ENCODE assay signal across 8 cellular contexts in genomic region chr1:176880954-176881595, GRCh38.
DNase-seq lines count a peak whose midpoint lies in the region; ATAC-seq and TF ChIP-seq lines count a peak whose summit lies in the region.

No MANE protein-coding gene starts in this region.

- no peaks in the 10 kb centered on the region for H3K36me3 ChIP-seq in RWPE2 (ENCODE audit: low read depth)
- no peaks in the 10 kb centered on the region for H3K36me3 ChIP-seq in mammary epithelial cell (ENCODE audit: insufficient read depth, low read length)

- H3K79me2 ChIP-seq in mammary epithelial cell (ENCODE audit: insufficient read depth, low read length) = no peaks in the 10 kb centered on the region

- H4K20me1 ChIP-seq in mammary epithelial cell (ENCODE audit: insufficient read depth, low read length) = no peaks in the 10 kb centered on the region

- ATAC-seq in GM19043 (IDR thresholded peaks at IDR 0.05; ENCODE audit: low read depth, unreplicated experiment) (peak; percentile 63), RWPE2 (ENCODE audit: low read depth) (peak; percentile 83), GM21825 (IDR thresholded peaks at IDR 0.05; ENCODE audit: unreplicated experiment) (no peak)

- CTCF ChIA-PET in mammary epithelial cell (lab: Charles Lee; ENCODE audit: low non-redundant PET) = interaction anchor here (0.6 kb wide), 1 partner anchor 320 kb away, joined by 3 read pairs; no protein-coding TSS in a partner anchor

- WGBS in mammary epithelial cell (ENCODE audit: low coverage, missing lambda C conversion rate) = 13% methylated on average over 8 of the region's 9 CpGs

- no peak overlapping the region for H3K4me2 ChIP-seq in mammary epithelial cell (ENCODE audit: insufficient read depth, low read depth, low read length)

- no peak overlapping the region for H3K9ac ChIP-seq in mammary epithelial cell (ENCODE audit: insufficient read depth, low read length)

- intact Hi-C loops in mammary epithelial cell (cut with micrococcal nuclease) = loop anchor here (1.0 to 5.0 kb wide), 5 partner anchors 38 to 1729 kb away; no protein-coding TSS in a partner anchor

- in situ Hi-C loops in mammary epithelial cell (cut with MboI; ENCODE audit: low sequenced_read_pairs in 2 of 2) = loop anchor here in 1 of 2 donors (5.0 to 10.0 kb wide), 2 partner anchors 324 to 506 kb away; no protein-coding TSS in a partner anchor

- no TSS peak for BruUV-seq in mammary epithelial cell (replicated peaks; lab: Mats Ljungman, UMichigan)

- dilution Hi-C loops in mammary epithelial cell (cut with HindIII; ENCODE audit: low sequenced_read_pairs) = no loop called here

- H2AFZ ChIP-seq in mammary epithelial cell (ENCODE audit: low read depth, low read length) = no peak overlapping the region

- H3K9me3 ChIP-seq in RWPE2 (ENCODE audit: severe bottlenecking) = no peaks in the 10 kb centered on the region
- H3K9me3 ChIP-seq in mammary epithelial cell (replicated peaks; ENCODE audit: insufficient read depth, low read length) = no peaks in the 10 kb centered on the region

- no peaks in the 10 kb centered on the region for H3K4me1 ChIP-seq in RWPE2 (ENCODE audit: insufficient read depth, poor library complexity, severe bottlenecking)
- peaks cover 11% of the 10 kb centered on the region for H3K4me1 ChIP-seq in mammary epithelial cell (ENCODE audit: insufficient read depth, low read length)

- no peaks in the 10 kb centered on the region for H3K27me3 ChIP-seq in RWPE2 (ENCODE audit: insufficient read depth, poor library complexity, severe bottlenecking)
- H3K27me3 ChIP-seq in mammary epithelial cell (ENCODE audit: insufficient read depth, low read length) = no peaks in the 10 kb centered on the region

- DNase-seq in C1 segment of cervical spinal cord (lab: John Stamatoyannopoulos, UW) (peak in 12 of 14 donors; percentile 1 to 61 (median 19)), LHCN-M2 (ENCODE audit: low read depth) (peak; percentile 55), RWPE2 (ENCODE audit: low spot score) (no peak), mammary epithelial cell (peak; percentile 50), kidney glomerular epithelial cell (lab: John Stamatoyannopoulos, UW) (peak; percentile 33)
- peak; percentile 23 for DNase-seq in stimulated activated CD4-positive, alpha-beta T cell treated with anti-CD3 and anti-CD28 coated beads, Interleukin-4, amount 100 ng/mL, for 1 hour

- TF ChIP-seq CTCF in RWPE2 (IDR thresholded peaks at IDR 0.05; ENCODE audit: poor library complexity, severe bottlenecking) (peak; percentile 82), mammary epithelial cell (conservative IDR thresholded peaks at IDR 0.05 in 1 of 2, IDR thresholded peaks at IDR 0.05 in 1 of 2; ENCODE audit: extremely low read depth in 1 of 2, insufficient read depth in 1 of 2, low read depth in 1 of 2, low read length in 2 of 2) (peak; percentile 73 to 90)

- H3K4me3 ChIP-seq in RWPE2 (ENCODE audit: severe bottlenecking) = no peak overlapping the region
- H3K4me3 ChIP-seq in mammary epithelial cell (replicated peaks in 1 of 3; ENCODE audit: insufficient read depth in 1 of 3, low read depth in 2 of 3, low read length in 3 of 3) = no peak overlapping the region

- H3K27ac ChIP-seq in RWPE2 (ENCODE audit: poor library complexity, severe bottlenecking) (no peak overlapping the region), mammary epithelial cell (ENCODE audit: insufficient read depth, low read depth, low read length) (no peak overlapping the region)
